3 cellular contexts compared by ENCODE assay signal in genomic region chr2:32624813-32625212, GRCh38.
A peak's percentile ranks its signal among the peaks of the same experiment; 100 is the strongest.
TF ChIP-seq lines count a peak whose summit lies in the region.

No MANE protein-coding gene starts in this region.

TF ChIP-seq in A549, 52 proteins besides CTCF, POLR2A, EP300 and RAD21:
- no peak for TF ChIP-seq FOXS1 (CRISPR knock-in tag; IDR thresholded peaks at IDR 0.05)
- TF ChIP-seq CBX2 (IDR thresholded peaks at IDR 0.05; ENCODE audit: borderline replicate concordance, low read depth) = no peak
- no peak for TF ChIP-seq FOSL2 (IDR thresholded peaks at IDR 0.05)
- no peak for TF ChIP-seq FOSL2 (CRISPR knock-in tag; IDR thresholded peaks at IDR 0.05)
- TF ChIP-seq HMGXB4 (CRISPR knock-in tag; IDR thresholded peaks at IDR 0.05; ENCODE audit: borderline replicate concordance) = no peak
- TF ChIP-seq MAFK (IDR thresholded peaks at IDR 0.05; ENCODE audit: partially characterized antibody) = peak; percentile 85
- TF ChIP-seq EHF (CRISPR knock-in tag; IDR thresholded peaks at IDR 0.05) = no peak
- TF ChIP-seq MYC (IDR thresholded peaks at IDR 0.05; ENCODE audit: borderline replicate concordance, low read length) = no peak
- TF ChIP-seq NR3C1 (IDR thresholded peaks at IDR 0.05) = no peak

TF ChIP-seq in IMR-90, 13 proteins besides CTCF, POLR2A, EP300 and RAD21:
- TF ChIP-seq MAFK (IDR thresholded peaks at IDR 0.05; ENCODE audit: low read depth, low read length) = peak; percentile 73
- TF ChIP-seq RFX5 (IDR thresholded peaks at IDR 0.05; ENCODE audit: low read depth, low read length) = no peak

TF ChIP-seq in K562, 482 proteins besides CTCF, POLR2A, EP300 and RAD21:
- TF ChIP-seq PPARD (CRISPR knock-in tag; IDR thresholded peaks at IDR 0.05) (no peak), MTA1 (IDR thresholded peaks at IDR 0.05; ENCODE audit: borderline replicate concordance) (no peak), ARID1B (IDR thresholded peaks at IDR 0.05) (no peak), SMAD1 (IDR thresholded peaks at IDR 0.05; ENCODE audit: low read depth, low read length, partially characterized antibody) (no peak), ZFX (CRISPR knock-in tag; IDR thresholded peaks at IDR 0.05) (no peak), ZNF316 (IDR thresholded peaks at IDR 0.05) (peak; percentile 91), ZBTB8A (IDR thresholded peaks at IDR 0.05; ENCODE audit: partially characterized antibody) (no peak), ZNF778 (CRISPR knock-in tag; IDR thresholded peaks at IDR 0.05) (no peak), MAFK (IDR thresholded peaks at IDR 0.05; ENCODE audit: low read length) (peak; percentile 30; the same call in 1 of the 2 replicates), ZNF518B (CRISPR knock-in tag; IDR thresholded peaks at IDR 0.05) (no peak), CBFA2T2 (conservative IDR thresholded peaks at IDR 0.05) (no peak), NONO (IDR thresholded peaks at IDR 0.05; ENCODE audit: low read depth in 2 of 2, low read length in 1 of 2) (no peak), C11orf30 (IDR thresholded peaks at IDR 0.05; ENCODE audit: low read depth) (peak; percentile 79; the same call in 1 of the 2 replicates), MAFG (tag; conservative IDR thresholded peaks at IDR 0.05) (peak; percentile 64), BMI1 (IDR thresholded peaks at IDR 0.05; ENCODE audit: low read length) (no peak), FOS (IDR thresholded peaks at IDR 0.05; ENCODE audit: extremely low read depth, insufficient read length) (no peak), HOMEZ (CRISPR knock-in tag; IDR thresholded peaks at IDR 0.05) (no peak), NFE2 (IDR thresholded peaks at IDR 0.05; ENCODE audit: low read depth) (no peak), HNRNPK (IDR thresholded peaks at IDR 0.05; ENCODE audit: low read depth, low read length, poor library complexity, severe bottlenecking) (no peak), MAFF (IDR thresholded peaks at IDR 0.05; ENCODE audit: low read length) (peak; percentile 57), THRAP3 (IDR thresholded peaks at IDR 0.05; ENCODE audit: borderline replicate concordance) (no peak), RB1 (IDR thresholded peaks at IDR 0.05; ENCODE audit: low read depth) (no peak), NFIC (IDR thresholded peaks at IDR 0.05) (no peak)
- TF ChIP-seq, protein P1, sequence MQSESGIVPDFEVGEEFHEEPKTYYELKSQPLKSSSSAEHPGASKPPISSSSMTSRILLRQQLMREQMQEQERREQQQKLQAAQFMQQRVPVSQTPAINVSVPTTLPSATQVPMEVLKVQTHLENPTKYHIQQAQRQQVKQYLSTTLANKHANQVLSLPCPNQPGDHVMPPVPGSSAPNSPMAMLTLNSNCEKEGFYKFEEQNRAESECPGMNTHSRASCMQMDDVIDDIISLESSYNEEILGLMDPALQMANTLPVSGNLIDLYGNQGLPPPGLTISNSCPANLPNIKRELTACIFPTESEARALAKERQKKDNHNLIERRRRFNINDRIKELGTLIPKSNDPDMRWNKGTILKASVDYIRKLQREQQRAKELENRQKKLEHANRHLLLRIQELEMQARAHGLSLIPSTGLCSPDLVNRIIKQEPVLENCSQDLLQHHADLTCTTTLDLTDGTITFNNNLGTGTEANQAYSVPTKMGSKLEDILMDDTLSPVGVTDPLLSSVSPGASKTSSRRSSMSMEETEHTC (IDR thresholded peaks at IDR 0.05) = no peak
